ENCODE assay signal across 8 cellular contexts in genomic region chr21:10424097-10424886, GRCh38.
DNase-seq lines count a peak whose midpoint lies in the region; ATAC-seq, FAIRE-seq and TF ChIP-seq lines count a peak whose summit lies in the region.
"Not testable (repeated sequence)": the region's sequence is repeated elsewhere in the genome, so short reads cannot be mapped to it uniquely, and the experiment has no call there.

No MANE protein-coding gene starts in this region.

- not testable (repeated sequence) for H3K4ac ChIP-seq in mesenchymal stem cell (ENCODE audit: low read depth in 1 of 2, low read length in 2 of 2)

- not testable (repeated sequence) for H3K27ac Mint-ChIP-seq in activated CD4-positive, alpha-beta T cell treated with anti-CD3 and anti-CD28 coated beads, Interleukin-2, amount 10 ng/mL, durations not matched to agents 24 days and 14 days

- H3K4me3 Mint-ChIP-seq in activated CD4-positive, alpha-beta T cell treated with anti-CD3 and anti-CD28 coated beads, Interleukin-2, amount 10 ng/mL, durations not matched to agents 24 days and 14 days, result not testable (repeated sequence)

- not testable (repeated sequence) for H2AK5ac ChIP-seq in mesenchymal stem cell (ENCODE audit: low read length, severe bottlenecking)

- H4K8ac ChIP-seq in mesenchymal stem cell (ENCODE audit: low read length), result not testable (repeated sequence)

- H3K36me3 ChIP-seq in mesenchymal stem cell (ENCODE audit: control insufficient read depth in 1 of 2, insufficient read depth in 2 of 2, low read depth in 1 of 2, low read length in 2 of 2), result not testable (repeated sequence)

- H3K14ac ChIP-seq in mesenchymal stem cell (ENCODE audit: low read length in 2 of 2), result not testable (repeated sequence)

- H3K18ac ChIP-seq in mesenchymal stem cell (ENCODE audit: low read depth in 1 of 2, low read length in 2 of 2), result not testable (repeated sequence)

- not testable (repeated sequence) for H2BK120ac ChIP-seq in mesenchymal stem cell (ENCODE audit: low read depth, low read length)

- H3K27me3 Mint-ChIP-seq in activated CD4-positive, alpha-beta T cell treated with anti-CD3 and anti-CD28 coated beads, Interleukin-2, amount 10 ng/mL, durations not matched to agents 24 days and 14 days, result not testable (repeated sequence)

- not testable (repeated sequence) for H3K27ac ChIP-seq in mesenchymal stem cell (ENCODE audit: low read length, poor library complexity, severe bottlenecking)

- H3K23ac ChIP-seq in mesenchymal stem cell (ENCODE audit: low read length in 2 of 2), result not testable (repeated sequence)

- TF ChIP-seq CTCF in GM10266 (IDR thresholded peaks at IDR 0.05; ENCODE audit: control insufficient read depth, insufficient read depth, low read depth, missing control alignments), result not testable (repeated sequence)

- DNase-seq in 8988T, result peak; percentile 8
- DNase-seq in GM10266 (ENCODE audit: extremely low spot score), result peak; percentile 35
- peak; percentile 39 for DNase-seq in HT1080 (ENCODE audit: low read depth)
- peak; percentile 60 for DNase-seq in activated CD4-positive, alpha-beta T cell treated with anti-CD3 and anti-CD28 coated beads, Interleukin-2, amount 10 ng/mL, durations not matched to agents 24 days and 14 days
- DNase-seq in iPS-NIHi7 (ENCODE audit: extremely low spot score), result peak; percentile 22
- peak; percentile 30 for DNase-seq in mesenchymal stem cell
- DNase-seq in sciatic nerve (ENCODE audit: low spot score), result peak; percentile 58

- ATAC-seq in sciatic nerve, result not testable (repeated sequence)

- H3K4me3 ChIP-seq in mesenchymal stem cell (ENCODE audit: insufficient read depth in 1 of 2, low read depth in 1 of 2, low read length in 2 of 2), result not testable (repeated sequence)

- not testable (repeated sequence) for H3K4me2 ChIP-seq in mesenchymal stem cell (ENCODE audit: low read length, poor library complexity, severe bottlenecking)

- not testable (repeated sequence) for H2AFZ ChIP-seq in mesenchymal stem cell (ENCODE audit: low read depth, low read length)

- intact Hi-C loops in activated CD4-positive, alpha-beta T cell treated with anti-CD3 and anti-CD28 coated beads, Interleukin-2, amount 10 ng/mL, durations not matched to agents 24 days and 14 days (cut with micrococcal nuclease); sciatic nerve (cut with DNase I): not testable (repeated sequence)

- H3K9me3 Mint-ChIP-seq in activated CD4-positive, alpha-beta T cell treated with anti-CD3 and anti-CD28 coated beads, Interleukin-2, amount 10 ng/mL, durations not matched to agents 24 days and 14 days, result not testable (repeated sequence)

- H3K9me3 ChIP-seq in mesenchymal stem cell (ENCODE audit: control insufficient read depth, low read length), result peaks cover 49% of the 10 kb centered on the region

- H3K36me3 Mint-ChIP-seq in activated CD4-positive, alpha-beta T cell treated with anti-CD3 and anti-CD28 coated beads, Interleukin-2, amount 10 ng/mL, durations not matched to agents 24 days and 14 days (ENCODE audit: low read depth), result not testable (repeated sequence)

- not testable (repeated sequence) for H3K4me1 ChIP-seq in mesenchymal stem cell (ENCODE audit: control insufficient read depth, insufficient read depth, low read depth, low read length)

- not testable (repeated sequence) for H3K4me1 Mint-ChIP-seq in activated CD4-positive, alpha-beta T cell treated with anti-CD3 and anti-CD28 coated beads, Interleukin-2, amount 10 ng/mL, durations not matched to agents 24 days and 14 days

- not testable (repeated sequence) for H3K27me3 ChIP-seq in mesenchymal stem cell (ENCODE audit: control insufficient read depth in 1 of 2, insufficient read depth in 1 of 2, low read length in 2 of 2)

- WGBS in mesenchymal stem cell, result 67% methylated on average over 4 of the region's 4 CpGs

- not testable (repeated sequence) for H4K91ac ChIP-seq in mesenchymal stem cell (ENCODE audit: low read length)

- not testable (repeated sequence) for H2BK5ac ChIP-seq in mesenchymal stem cell (ENCODE audit: low read depth, low read length, poor library complexity, severe bottlenecking)

- not testable (repeated sequence) for H2BK12ac ChIP-seq in mesenchymal stem cell (ENCODE audit: low read length in 2 of 2)

- peak; percentile 74 for FAIRE-seq in endometrium (lab: Jason Lieb, UNC)

- not testable (repeated sequence) for H2BK15ac ChIP-seq in mesenchymal stem cell (ENCODE audit: low read depth, poor library complexity, severe bottlenecking)

- H3K79me1 ChIP-seq in mesenchymal stem cell (replicated peaks; ENCODE audit: low read length, poor library complexity, severe bottlenecking), result not testable (repeated sequence)

- H3K9ac ChIP-seq in mesenchymal stem cell (ENCODE audit: low read length), result not testable (repeated sequence)

Comparison
In these comparisons a context has a peak if more than half of its experiments do, and no peak if none do; other contexts are left out.
1. DNase-seq: peak in every context shown above with its lines; median percentile 60 in activated CD4-positive, alpha-beta T cell treated with anti-CD3 and anti-CD28 coated beads, Interleukin-2, amount 10 ng/mL, durations not matched to agents 24 days and 14 days; 58 in sciatic nerve; 39 in HT1080; 35 in GM10266; 30 in mesenchymal stem cell; 22 in iPS-NIHi7; 8 in 8988T.